ENCODE assay signal across 17 cellular contexts in the genomic region with DNA sequence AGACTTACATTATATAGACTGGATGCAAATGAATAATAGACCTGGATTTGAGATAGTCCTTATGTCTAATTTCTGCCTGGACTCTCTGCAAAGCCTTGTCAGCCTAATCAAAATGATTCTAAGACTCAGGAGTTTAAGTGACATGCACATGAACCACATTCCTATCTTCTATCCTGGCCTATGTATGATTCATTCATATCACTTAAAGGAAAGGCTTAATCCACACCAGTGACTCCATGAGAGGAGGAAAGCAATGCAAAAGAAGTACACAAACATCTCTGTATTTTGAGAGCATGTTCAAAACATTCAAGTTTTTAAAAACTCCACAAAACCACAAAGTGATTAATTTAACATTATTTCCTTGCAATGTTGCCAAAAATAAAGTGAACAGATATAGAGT. TPM values are rescaled to one million over a fixed set of nuclear protein-coding genes. Genes with fewer than 3 reads are reported as not detected.
DNase-seq lines count a peak whose midpoint lies in the region; FAIRE-seq lines count a peak whose summit lies in the region.
"Had no signal": no experiment of that assay in that cellular context is flagged by ENCODE, and none has a peak within 500 bp of the region (broad histone marks: within the 10 kb centered on the region; RNA-seq: fewer than 3 reads in every experiment).

No MANE protein-coding gene starts in this region.

- peak; percentile 87 for FAIRE-seq in colon (lab: Jason Lieb, UNC)
- FAIRE-seq: HTR-8/SVneo had no signal

- DNase-seq in AG08395 (ENCODE audit: low spot score) (peak; percentile 29), M059J (ENCODE audit: low read depth) (peak; percentile 55), kidney tubule cell (ENCODE audit: low spot score) (peak; percentile 28), occipital lobe (lab: John Stamatoyannopoulos, UW) (no peak), DMS53 (lab: John Stamatoyannopoulos, UW) (no peak)
- DNase-seq in NK-92 treated with Interleukin-12 subunit alpha and Interleukin-12 subunit beta, amount 100 ng/mL, for 24 hours (lab: John Stamatoyannopoulos, UW), result no peak
- DNase-seq: CD8-positive, alpha-beta T cell; H7; Karpas-422; MM.1S; NCI-H1092; NCI-H1694; NCI-H510A; NCI-H748 treated with DMSO at 0.1 percent for 48 hours; Right ventricle myocardium superior had no signal

RNA-seq across cellular contexts. Expression of a gene that starts 14.6 kb away (rescaled TPM):
- total RNA-seq in M059J (2014; rRNA removed; shearing (Covaris generic)), result 6.7 and 8.9 TPM in 2 replicates
- total RNA-seq in occipital lobe, result 10.8 TPM

Comparison
In these comparisons a context has a peak if more than half of its experiments do, and no peak if none do; other contexts are left out.
1. DNase-seq: peak in AG08395 (single experiment), M059J (single experiment) and kidney tubule cell (single experiment); none in occipital lobe (single experiment), DMS53 (single experiment) and NK-92 treated with Interleukin-12 subunit alpha and Interleukin-12 subunit beta, amount 100 ng/mL, for 24 hours (single experiment).